In genomic region chr15:99115300-99116215, GRCh38 we compare ENCODE assay signal across 18 cellular contexts. TPM values are rescaled to one million over a fixed set of nuclear protein-coding genes. Genes with fewer than 3 reads are reported as not detected.
DNase-seq lines count a peak whose midpoint lies in the region; ATAC-seq and TF ChIP-seq lines count a peak whose summit lies in the region.
"Had no signal": no experiment of that assay in that cellular context is flagged by ENCODE, and none has a peak within 500 bp of the region (broad histone marks: within the 10 kb centered on the region; RNA-seq: fewer than 3 reads in every experiment).

No MANE protein-coding gene starts in this region.

- H3K27me3 ChIP-seq in RWPE2 (ENCODE audit: insufficient read depth, poor library complexity, severe bottlenecking) = no peaks in the 10 kb centered on the region
- H3K27me3 ChIP-seq in muscle layer of colon (ENCODE audit: control insufficient read depth in 1 of 2, insufficient read depth in 2 of 2, low read length in 2 of 2) = no peaks in the 10 kb centered on the region
- no peaks in the 10 kb centered on the region for H3K27me3 ChIP-seq in stomach

- WGBS in stomach, 5 donors = 74 to 84% (median 82%) methylated on average over 11 of the region's 11 CpGs

- peak; percentile 62 for DNase-seq in RWPE2 (ENCODE audit: low spot score)
- no peak for DNase-seq in coronary artery (ENCODE audit: low spot score)
- no peak for DNase-seq in stomach
- DNase-seq in G401 (ENCODE audit: low spot score) = no peak
- DNase-seq: CD8-positive, alpha-beta memory T cell; GOT3; NCI-H1105; NCI-H1694 treated with DMSO at 0.1 percent for 48 hours; NCI-H345; NCI-H69; NK-92 treated with Interleukin-12 subunit alpha and Interleukin-12 subunit beta, amount 100 ng/mL, for 24 hours; PC-9; SHP77 had no signal

- intact Hi-C loops in stomach (cut with DNase I; ENCODE audit: low total_unique reads) = no loop called here

- TF ChIP-seq CTCF in RWPE2 (IDR thresholded peaks at IDR 0.05; ENCODE audit: poor library complexity, severe bottlenecking) = no peak
- no peak for TF ChIP-seq CTCF in coronary artery (IDR thresholded peaks at IDR 0.05)
- no peak for TF ChIP-seq CTCF in stomach (IDR thresholded peaks at IDR 0.05)

- in situ Hi-C loops in G401 (cut with HindIII; ENCODE audit: low sequenced_read_pairs) = no loop called here

- ATAC-seq in RWPE2 (ENCODE audit: low read depth) (no peak), GM19395 (IDR thresholded peaks at IDR 0.05; ENCODE audit: unreplicated experiment) (no peak), HG02970 (IDR thresholded peaks at IDR 0.05; ENCODE audit: low FRiP score, unreplicated experiment) (no peak), GM19452 (IDR thresholded peaks at IDR 0.05; ENCODE audit: unreplicated experiment) (no peak)

- no peak for TF ChIP-seq POLR2A in stomach (IDR thresholded peaks at IDR 0.05)

- H3K4me1 ChIP-seq in RWPE2 (ENCODE audit: insufficient read depth, poor library complexity, severe bottlenecking) (no peaks in the 10 kb centered on the region), muscle layer of colon (ENCODE audit: insufficient read depth, low read length) (peaks cover 92% of the 10 kb centered on the region), stomach (peaks cover 0 to 63% (median 20%) of the 10 kb centered on the region in 4 donors)

- no peaks in the 10 kb centered on the region for H3K9me3 ChIP-seq in RWPE2 (ENCODE audit: severe bottlenecking)
- H3K9me3 ChIP-seq in muscle layer of colon (ENCODE audit: low read length) = no peaks in the 10 kb centered on the region
- H3K9me3 ChIP-seq in stomach = no peaks in the 10 kb centered on the region

- H3K36me3 ChIP-seq in RWPE2 (ENCODE audit: low read depth) = no peaks in the 10 kb centered on the region
- H3K36me3 ChIP-seq in muscle layer of colon (ENCODE audit: insufficient read depth, low read length) = peaks cover 74% of the 10 kb centered on the region
- peaks cover 0 to 54% (median 13%) of the 10 kb centered on the region in 4 donors for H3K36me3 ChIP-seq in stomach

- H3K27ac ChIP-seq in RWPE2 (ENCODE audit: poor library complexity, severe bottlenecking) (no peak overlapping the region), coronary artery (peak overlapping the region; percentile 65 to 90), muscle layer of colon (ENCODE audit: low read depth, low read length) (peak overlapping the region; percentile 61), stomach (peak overlapping the region in 3 of 5 donors; percentile 59 to 96 (median 73))
- H3K27ac ChIP-seq: KMS-11, PC-9 had no signal

- TF ChIP-seq EP300 in stomach (IDR thresholded peaks at IDR 0.05) = no peak

- H3K4me3 ChIP-seq in RWPE2 (ENCODE audit: severe bottlenecking) (no peak overlapping the region), coronary artery (no peak overlapping the region), muscle layer of colon (ENCODE audit: low read depth in 1 of 2, low read length in 2 of 2) (no peak overlapping the region), stomach (no peak overlapping the region)
- H3K4me3 ChIP-seq: PC-9 had no signal

- H3K9ac ChIP-seq in muscle layer of colon (ENCODE audit: low read length) = peak overlapping the region; percentile 31
- H3K9ac ChIP-seq: KMS-11 had no signal

RNA-seq across cellular contexts. Expression of gene SYNM, which starts 10.7 kb away (rescaled TPM):
- 100 to 1,000 TPM in 4 of 5 donors, 10 to 100 TPM in 1; 71.3 to 469 (median 235) TPM for total RNA-seq in stomach
- 10 to 100 TPM in 1 of 3 donors, 1 to 10 TPM in 2; 4.0 to 88.7 (median 5.7) TPM for polyA plus RNA-seq in stomach
- 21.8 and 26.1 TPM in 2 replicates for total RNA-seq in G401 (2014; rRNA removed; shearing (Covaris generic))
